ENCODE assay signal across 20 cellular contexts in genomic region chr2:50722828-50723227, GRCh38.
A peak's percentile ranks its signal among the peaks of the same experiment; 100 is the strongest.
DNase-seq lines count a peak whose midpoint lies in the region; ATAC-seq, FAIRE-seq and TF ChIP-seq lines count a peak whose summit lies in the region.
"Had no signal": no experiment of that assay in that cellular context is flagged by ENCODE, and none has a peak within 500 bp of the region (broad histone marks: within the 10 kb centered on the region; RNA-seq: fewer than 3 reads in every experiment).

No MANE protein-coding gene starts in this region.

- H3K9me3 ChIP-seq in H1 (ENCODE audit: insufficient read depth in 2 of 2, low read depth in 1 of 2, low read length in 1 of 2) (no peaks in the 10 kb centered on the region), neural progenitor cell (ENCODE audit: low read depth) (no peaks in the 10 kb centered on the region)
- H3K9me3 ChIP-seq: MG63, SJCRH30 had no signal

- no peak for TF ChIP-seq POLR2A in H1 (IDR thresholded peaks at IDR 0.05; ENCODE audit: control extremely low read depth in 1 of 2, low read depth in 2 of 2, low read length in 2 of 2)

- H4K20me1 ChIP-seq in H1 (replicated peaks in 1 of 2; ENCODE audit: control insufficient read depth in 1 of 2, insufficient read depth in 2 of 2, low read length in 2 of 2) (no peaks in the 10 kb centered on the region), neural progenitor cell (ENCODE audit: low read depth) (no peaks in the 10 kb centered on the region)

- no peaks in the 10 kb centered on the region; the same call in 1 of the 2 replicates for H3K79me1 ChIP-seq in H1 (ENCODE audit: low read depth, low read length)

- H3K14ac ChIP-seq in H1 (ENCODE audit: insufficient read length): no peak overlapping the region

- no peaks in the 10 kb centered on the region for H3K79me2 ChIP-seq in H1 (ENCODE audit: control insufficient read depth in 1 of 2, insufficient read depth in 2 of 2, low read length in 2 of 2)
- H3K79me2 ChIP-seq in neural progenitor cell (ENCODE audit: low read depth): no peaks in the 10 kb centered on the region

- H3K27me3 Mint-ChIP-seq in neural progenitor cell (ENCODE audit: insufficient read depth, low read depth): no peaks in the 10 kb centered on the region
- H3K27me3 Mint-ChIP-seq in activated T-helper 1 cell treated with anti-CD3 and anti-CD28 coated beads, Interleukin-12 subunit alpha, Interleukin-12 subunit beta, Interleukin-2, Interleukin-4 antibody, amounts not matched to agents 30 ng/mL and 10 ng/mL and 1 ng/mL, durations not matched to agents 14 hours and 24 hours and 36 hours (ENCODE audit: insufficient read depth): no peaks in the 10 kb centered on the region
- H3K27me3 Mint-ChIP-seq: CD4-positive, alpha-beta T cell had no signal

- H3K56ac ChIP-seq in H1 (replicated peaks; ENCODE audit: insufficient read length, low read depth, low read length): no peak overlapping the region

- no peak overlapping the region for H2BK20ac ChIP-seq in H1 (ENCODE audit: low read length)

- H3F3A ChIP-seq in neural progenitor cell (ENCODE audit: low read depth): no peaks in the 10 kb centered on the region

- H3K4me1 ChIP-seq in H1 (replicated peaks in 1 of 4; ENCODE audit: control insufficient read depth in 3 of 4, insufficient read depth in 4 of 4, low read length in 3 of 4) (peaks cover 4 to 18% (median 16%) of the 10 kb centered on the region in 4 experiments; a peak in 5 of 7 replicates), neural progenitor cell (peaks cover 26% of the 10 kb centered on the region)
- H3K4me1 ChIP-seq: SJCRH30 had no signal

- intact Hi-C loops in activated T-helper 1 cell treated with anti-CD3 and anti-CD28 coated beads, Interleukin-12 subunit alpha, Interleukin-12 subunit beta, Interleukin-2, Interleukin-4 antibody, amounts not matched to agents 30 ng/mL and 10 ng/mL and 1 ng/mL, durations not matched to agents 14 hours and 24 hours and 36 hours (cut with micrococcal nuclease): no loop called here

- H3K27me3 ChIP-seq in H1 (replicated peaks in 1 of 4; ENCODE audit: control insufficient read depth in 3 of 4, extremely low read depth in 1 of 4, insufficient read depth in 3 of 4, low read length in 3 of 4) (no peaks in the 10 kb centered on the region), neural progenitor cell (no peaks in the 10 kb centered on the region)
- H3K27me3 ChIP-seq: MG63, SJCRH30 had no signal

- no peak overlapping the region for H4K5ac ChIP-seq in H1 (ENCODE audit: insufficient read length, low read depth, low read length)

- H2BK120ac ChIP-seq in H1 (replicated peaks; ENCODE audit: low read depth, low read length): no peak overlapping the region

- no peak overlapping the region for H3K27ac Mint-ChIP-seq in neural progenitor cell
- H3K27ac Mint-ChIP-seq in activated T-helper 1 cell treated with anti-CD3 and anti-CD28 coated beads, Interleukin-12 subunit alpha, Interleukin-12 subunit beta, Interleukin-2, Interleukin-4 antibody, amounts not matched to agents 30 ng/mL and 10 ng/mL and 1 ng/mL, durations not matched to agents 14 hours and 24 hours and 36 hours: no peak overlapping the region
- H3K27ac Mint-ChIP-seq: CD4-positive, alpha-beta T cell had no signal

- no peak overlapping the region for H4K91ac ChIP-seq in H1 (replicated peaks; ENCODE audit: insufficient read length, low read length)

- WGBS in H1 (ENCODE audit: extremely low coverage in 1 of 2, insufficient coverage in 1 of 2, insufficient read length in 1 of 2, insufficient replicate concordance in 2 of 2, low coverage in 1 of 2, low lambda C conversion rate in 2 of 2, missing lambda C conversion rate in 1 of 2), 2 experiments: 69% methylated on average over 2 of the region's 2 CpGs; no CpG with 5 or more reads in 1 of the 2 experiments

- H3K23ac ChIP-seq in H1 (ENCODE audit: insufficient read length): no peak overlapping the region

- H2BK5ac ChIP-seq in H1 (ENCODE audit: low read depth, low read length): no peak overlapping the region

- H3K27ac ChIP-seq in 22Rv1: 0 out of 2 replicates have a peak overlapping the region, but pooled peaks have one; percentile 19
- no peak overlapping the region for H3K27ac ChIP-seq in H1 (ENCODE audit: low read depth, low read length)
- H3K27ac ChIP-seq in neural progenitor cell: no peak overlapping the region
- H3K27ac ChIP-seq: SJCRH30 had no signal

- H3K36me3 ChIP-seq in H1 (ENCODE audit: control insufficient read depth in 2 of 4, insufficient read depth in 4 of 4, low read length in 3 of 4) (no peaks in the 10 kb centered on the region), neural progenitor cell (no peaks in the 10 kb centered on the region)
- H3K36me3 ChIP-seq: MG63, SJCRH30 had no signal

- no peak overlapping the region for H3K4me3 ChIP-seq in H1 (ENCODE audit: extremely low read depth in 1 of 4, insufficient read depth in 2 of 4, low read depth in 3 of 4, low read length in 4 of 4)
- no peak overlapping the region for H3K4me3 ChIP-seq in neural progenitor cell
- H3K4me3 ChIP-seq: MG63, SJCRH30 had no signal

- FAIRE-seq in H1 (lab: Jason Lieb, UNC): peak; percentile 66
- FAIRE-seq: A204.1 had no signal

- DNase-seq in SK-N-DZ (ENCODE audit: low spot score) (peak; percentile 69), H1 (ENCODE audit: low read depth in 1 of 2, low spot score in 2 of 2) (no peak), neural progenitor cell (ENCODE audit: low spot score) (no peak), epidermal melanocyte (ENCODE audit: insufficient read length, low spot score) (no peak), midbrain (lab: John Stamatoyannopoulos, UW) (no peak)
- DNase-seq in activated T-helper 1 cell treated with anti-CD3 and anti-CD28 coated beads, Interleukin-12 subunit alpha, Interleukin-12 subunit beta, Interleukin-2, Interleukin-4 antibody, amounts not matched to agents 30 ng/mL and 10 ng/mL and 1 ng/mL, durations not matched to agents 14 hours and 24 hours and 36 hours (ENCODE audit: low spot score): no peak
- DNase-seq: CD4-positive, alpha-beta T cell; DMS79; HCEC 1CT; Kasumi-1; MG63; NCI-H1048; NCI-H1436; NCI-H1930; NCI-H526 treated with DMSO at 0.1 percent for 48 hours; SJCRH30 had no signal

- CTCF ChIA-PET in H1 (lab: Charles Lee; ENCODE audit: partially characterized antibody): interaction anchor here (0.9 to 1.2 kb wide), 2 partner anchors 64 to 65 kb away, joined by 3 to 4 read pairs; no protein-coding TSS in a partner anchor

- H3K23me2 ChIP-seq in H1 (ENCODE audit: low read depth, low read length): no peaks in the 10 kb centered on the region

- no peaks in the 10 kb centered on the region for H3K36me3 Mint-ChIP-seq in neural progenitor cell
- H3K36me3 Mint-ChIP-seq in activated T-helper 1 cell treated with anti-CD3 and anti-CD28 coated beads, Interleukin-12 subunit alpha, Interleukin-12 subunit beta, Interleukin-2, Interleukin-4 antibody, amounts not matched to agents 30 ng/mL and 10 ng/mL and 1 ng/mL, durations not matched to agents 14 hours and 24 hours and 36 hours (ENCODE audit: low read depth): no peaks in the 10 kb centered on the region

- no peak overlapping the region for H2AK5ac ChIP-seq in H1 (ENCODE audit: low read depth, low read length)

- H4K8ac ChIP-seq in H1 (ENCODE audit: extremely low read depth, insufficient read depth, low read length): no peak overlapping the region

- POLR2A ChIA-PET in H1 (lab: Charles Lee; ENCODE audit: partially characterized antibody): no interaction called here

- H3K4me2 ChIP-seq in H1 (ENCODE audit: insufficient read depth in 1 of 2, low read depth in 2 of 2, low read length in 2 of 2) (no peak overlapping the region), neural progenitor cell (peak overlapping the region; percentile 2)

- no peaks in the 10 kb centered on the region for H3K9me3 Mint-ChIP-seq in neural progenitor cell
- H3K9me3 Mint-ChIP-seq in activated T-helper 1 cell treated with anti-CD3 and anti-CD28 coated beads, Interleukin-12 subunit alpha, Interleukin-12 subunit beta, Interleukin-2, Interleukin-4 antibody, amounts not matched to agents 30 ng/mL and 10 ng/mL and 1 ng/mL, durations not matched to agents 14 hours and 24 hours and 36 hours: no peaks in the 10 kb centered on the region

- TF ChIP-seq CTCF in 22Rv1 (IDR thresholded peaks at IDR 0.05): no peak
- no peak for TF ChIP-seq CTCF in H1 (IDR thresholded peaks at IDR 0.05; ENCODE audit: control extremely low read depth in 1 of 3, insufficient read depth in 1 of 3, low read depth in 1 of 3, low read length in 3 of 3)
- TF ChIP-seq CTCF in neural progenitor cell (IDR thresholded peaks at IDR 0.05): no peak

- no peak overlapping the region for H2BK12ac ChIP-seq in H1 (ENCODE audit: low read depth, low read length)

- no peak for ATAC-seq in GM21367 (IDR thresholded peaks at IDR 0.05; ENCODE audit: unreplicated experiment)
- ATAC-seq: Panc1 had no signal

- no peak for TF ChIP-seq EP300 in H1 (IDR thresholded peaks at IDR 0.05; ENCODE audit: borderline replicate concordance in 1 of 2, low read depth in 2 of 2, low read length in 2 of 2)

- TF ChIP-seq RAD21 in H1 (IDR thresholded peaks at IDR 0.05 in 1 of 2, conservative IDR thresholded peaks at IDR 0.05 in 1 of 2; ENCODE audit: low read depth in 2 of 2, low read length in 2 of 2): no peak

- no peak overlapping the region for H2BK15ac ChIP-seq in H1 (ENCODE audit: low read length)

- H3K4me3 Mint-ChIP-seq in neural progenitor cell: no peak overlapping the region
- H3K4me3 Mint-ChIP-seq in activated T-helper 1 cell treated with anti-CD3 and anti-CD28 coated beads, Interleukin-12 subunit alpha, Interleukin-12 subunit beta, Interleukin-2, Interleukin-4 antibody, amounts not matched to agents 30 ng/mL and 10 ng/mL and 1 ng/mL, durations not matched to agents 14 hours and 24 hours and 36 hours: no peak overlapping the region
- H3K4me3 Mint-ChIP-seq: CD4-positive, alpha-beta T cell had no signal

- H3K4me1 Mint-ChIP-seq in neural progenitor cell: peaks cover 15% of the 10 kb centered on the region
- H3K4me1 Mint-ChIP-seq in activated T-helper 1 cell treated with anti-CD3 and anti-CD28 coated beads, Interleukin-12 subunit alpha, Interleukin-12 subunit beta, Interleukin-2, Interleukin-4 antibody, amounts not matched to agents 30 ng/mL and 10 ng/mL and 1 ng/mL, durations not matched to agents 14 hours and 24 hours and 36 hours (ENCODE audit: low read depth): no peaks in the 10 kb centered on the region

- H3K9ac ChIP-seq in H1 (replicated peaks in 1 of 4; ENCODE audit: extremely low read depth in 1 of 4, low read depth in 3 of 4, low read length in 3 of 4) (no peak overlapping the region), neural progenitor cell (no peak overlapping the region)

- no peak overlapping the region for H3K18ac ChIP-seq in H1 (ENCODE audit: extremely low read depth, low read length)

- no peak overlapping the region for H3K4ac ChIP-seq in H1 (replicated peaks; ENCODE audit: insufficient read length, low read depth, low read length)

- H2AFZ ChIP-seq in H1 (ENCODE audit: low read length) (no peak overlapping the region), neural progenitor cell (replicated peaks) (no peak overlapping the region)

TF ChIP-seq in H1, 55 proteins besides CTCF, POLR2A, EP300 and RAD21 (continues in another document):
- TF ChIP-seq NRF1 (IDR thresholded peaks at IDR 0.05; ENCODE audit: low read depth, low read length) (no peak), BACH1 (IDR thresholded peaks at IDR 0.05; ENCODE audit: low read length) (no peak), MAFK (IDR thresholded peaks at IDR 0.05; ENCODE audit: low read depth, low read length) (no peak), SIRT6 (IDR thresholded peaks at IDR 0.05; ENCODE audit: low read length) (no peak), TCF12 (IDR thresholded peaks at IDR 0.05; ENCODE audit: low read depth, low read length) (no peak), SP4 (IDR thresholded peaks at IDR 0.05; ENCODE audit: low read length) (no peak)
